Comparison of ENCODE assay signal across 7 cellular contexts in the genomic region with DNA sequence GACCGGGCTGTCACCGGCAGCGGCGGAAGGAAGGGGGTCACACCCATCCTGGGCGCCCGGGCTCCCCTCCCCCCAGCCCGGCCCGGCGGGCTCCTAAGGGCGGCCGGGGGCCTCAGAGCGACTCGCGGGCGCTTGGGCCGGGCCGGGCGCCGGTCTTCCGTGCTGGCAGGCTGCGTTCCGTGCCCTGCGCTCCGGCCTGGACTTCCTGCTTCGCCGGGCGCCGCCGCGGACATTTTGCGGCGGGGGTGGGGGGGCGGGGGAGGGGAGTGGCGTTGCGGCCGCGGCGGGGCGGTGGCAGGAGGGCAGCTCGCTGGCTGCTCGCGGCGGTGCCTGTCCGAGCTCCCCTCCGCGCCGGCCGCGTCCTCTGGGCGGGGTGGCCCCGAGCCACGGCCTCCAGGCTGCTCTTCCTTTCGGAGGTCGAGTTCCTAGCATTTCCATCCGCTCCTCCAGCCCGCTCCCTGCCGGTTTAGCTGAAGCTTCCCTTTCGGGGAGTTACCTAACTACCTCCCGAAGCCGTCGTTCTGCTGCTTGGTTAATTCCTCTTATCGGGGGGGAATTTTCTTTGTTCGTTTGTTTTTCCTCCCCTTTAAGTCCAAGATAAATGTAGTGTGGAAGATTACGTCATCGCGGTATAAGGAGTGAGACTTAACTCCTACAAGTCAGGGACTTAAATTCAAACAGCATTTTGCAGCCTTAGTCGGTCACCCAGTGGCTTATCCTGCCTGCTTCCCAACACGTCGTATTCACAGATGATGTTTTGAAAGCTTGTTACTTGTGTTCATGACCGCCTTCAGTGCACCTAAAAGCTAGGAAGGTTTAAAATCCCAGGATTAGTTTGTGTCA. TPM values are rescaled to one million over a fixed set of nuclear protein-coding genes. Genes with fewer than 3 reads are reported as not detected.
A peak's percentile ranks its signal among the peaks of the same experiment; 100 is the strongest.
DNase-seq lines count a peak whose midpoint lies in the region; ATAC-seq, FAIRE-seq and TF ChIP-seq lines count a peak whose summit lies in the region.

No MANE protein-coding gene starts in this region.

- TF ChIP-seq CTCF in GM12864 (IDR thresholded peaks at IDR 0.05; ENCODE audit: low read depth, low read length, missing control alignments): no peak
- no peak for TF ChIP-seq CTCF in VCaP (conservative IDR thresholded peaks at IDR 0.05)

- WGBS in small intestine, 3 donors: 0 to 1% (median 1%) methylated on average over 25 to 70 of the region's 70 CpGs

- H3K27me3 ChIP-seq in small intestine (ENCODE audit: control insufficient read depth in 2 of 2, insufficient read depth in 2 of 2, low read length in 2 of 2): no peaks in the 10 kb centered on the region

- no peak for FAIRE-seq in small intestine (lab: Jason Lieb, UNC)

- DNase-seq in GM12864 (ENCODE audit: low read depth) (no peak), NCI-H1092 (lab: John Stamatoyannopoulos, UW) (peak; percentile 29), islet precursor cell (peak; percentile 84), small intestine (peak; percentile 57)
- DNase-seq in central memory CD4-positive, alpha-beta T cell: peak; percentile 74

- no peaks in the 10 kb centered on the region for H3K9me3 ChIP-seq in small intestine (ENCODE audit: control insufficient read depth, low read depth)

- H3K36me3 ChIP-seq in small intestine (ENCODE audit: control insufficient read depth in 2 of 2, insufficient read depth in 2 of 2, low read length in 2 of 2): peaks cover 0 to 4% of the 10 kb centered on the region in 2 donors

- H3K27ac ChIP-seq in VCaP (peak overlapping the region; percentile 96), small intestine (ENCODE audit: low read depth in 1 of 2, low read length in 1 of 2) (peak overlapping the region; percentile 97 to 100)

- ATAC-seq in HG02610 (IDR thresholded peaks at IDR 0.05; ENCODE audit: unreplicated experiment): peak; percentile 24

- H3K4me3 ChIP-seq in GM12864 (ENCODE audit: low read depth, low read length): peak overlapping the region; percentile 67
- peak overlapping the region; percentile 95 to 99 for H3K4me3 ChIP-seq in small intestine (ENCODE audit: low read depth in 1 of 2, low read length in 2 of 2)

- H3K4me1 ChIP-seq in small intestine (ENCODE audit: control insufficient read depth in 2 of 2, insufficient read depth in 1 of 2, low read depth in 1 of 2, low read length in 1 of 2): peaks cover 4 to 5% of the 10 kb centered on the region in 2 donors

RNA-seq across cellular contexts. Expression of gene CDC42, which starts 0.7 kb away (rescaled TPM):
- polyA plus RNA-seq in small intestine: 100 to 1,000 TPM; 175 to 246 (median 225) TPM

RNA-seq across cellular contexts. Expression of gene CELA3A, which starts 51.8 kb away (rescaled TPM):
- polyA plus RNA-seq in small intestine: 10 to 100 TPM in 1 of 3 donors, 1 to 10 TPM in 1, under 1 TPM in 1; 0.64 to 30.6 (median 8.1) TPM
